Comparison of ENCODE assay signal across 27 cellular contexts in genomic region chr3:38059148-38059547, GRCh38. TPM values are rescaled to one million over a fixed set of nuclear protein-coding genes. Genes with fewer than 3 reads are reported as not detected.
"Had no signal": no experiment of that assay in that cellular context is flagged by ENCODE, and none has a peak within 500 bp of the region (broad histone marks: within the 10 kb centered on the region; RNA-seq: fewer than 3 reads in every experiment).

No MANE protein-coding gene starts in this region.

- DNase-seq: activated CD4-positive, alpha-beta T cell treated with anti-CD3 and anti-CD28 coated beads for 1 hour; activated CD4-positive, alpha-beta T cell treated with anti-CD3 and anti-CD28 coated beads, Interleukin-2, amount 10 ng/mL, durations not matched to agents 24 days and 14 days; activated CD4-positive, alpha-beta T cell treated with anti-CD3 and anti-CD28 coated beads, Interleukin-2, amount 50 U/mL, for 48 hours; activated CD8-positive, alpha-beta memory T cell treated with anti-CD3 and anti-CD28 coated beads, Interleukin-2, amount 10 ng/mL, durations not matched to agents 7 days and 5 days; activated effector memory CD4-positive, alpha-beta T cell treated with anti-CD3 and anti-CD28 coated beads, Interleukin-2, amount 50 U/mL, for 16 hours; activated naive CD4-positive, alpha-beta T cell treated with Interleukin-2 at 50 U/mL for 16 hours; activated naive CD8-positive, alpha-beta T cell treated with anti-CD3 and anti-CD28 coated beads, Interleukin-2, amount 50 U/mL, for 24 hours; activated T-cell treated with anti-CD3 and anti-CD28 coated beads, Interleukin-2, amount 50 U/mL, for 4 hours; amniotic stem cell; body of pancreas; cortex of kidney; MG63; MV-4-11; NCI-H1105; NCI-H1436; NCI-H1694 treated with DMSO at 0.1 percent for 48 hours; NCI-H2029 treated with DMSO at 0.1 percent for 48 hours; NCI-H2227 treated with DMSO at 0.1 percent for 48 hours; NCI-H446 treated with DMSO at 0.1 percent for 48 hours; NCI-H774; RPMI8226; SJCRH30 had no signal

- H3K4me1 ChIP-seq: ascending aorta, body of pancreas, SJCRH30 had no signal

- H3K9ac ChIP-seq: KMS-11 had no signal

- H3K27me3 ChIP-seq: ascending aorta, body of pancreas, MG63, SJCRH30 had no signal

- H3K9me3 ChIP-seq: ascending aorta, body of pancreas, MG63, SJCRH30 had no signal

- H3K27ac ChIP-seq: ascending aorta, body of pancreas, KMS-11, SJCRH30 had no signal

- FAIRE-seq: bronchial epithelial cell had no signal

- H3K4me2 ChIP-seq: KMS-11 had no signal

- H3K36me3 ChIP-seq: ascending aorta, MG63, SJCRH30 had no signal

- H3K4me3 ChIP-seq: ascending aorta, body of pancreas, MG63, SJCRH30 had no signal

- ATAC-seq: activated CD8-positive, alpha-beta memory T cell treated with anti-CD3 and anti-CD28 coated beads, Interleukin-2, amount 10 ng/mL, durations not matched to agents 7 days and 5 days; activated naive CD4-positive, alpha-beta T cell treated with anti-CD3 and anti-CD28 coated beads, Interleukin-2, amount 50 U/mL, for 72 hours; activated naive CD8-positive, alpha-beta T cell treated with anti-CD3 and anti-CD28 coated beads, Interleukin-2, amount 50 U/mL, for 24 hours; activated T-cell treated with anti-CD3 and anti-CD28 coated beads, Interleukin-2, amount 50 U/mL, for 4 hours; body of pancreas; Right ventricle myocardium inferior had no signal

RNA-seq across cellular contexts. Expression of gene DLEC1, which starts 20.1 kb away (rescaled TPM):
- total RNA-seq: SJCRH30 had no signal
